Comparison of ENCODE assay signal across 23 cellular contexts in genomic region chr16:88519938-88520653, GRCh38.
"Had no signal": no experiment of that assay in that cellular context is flagged by ENCODE, and none has a peak within 500 bp of the region (broad histone marks: within the 10 kb centered on the region; RNA-seq: fewer than 3 reads in every experiment).

No MANE protein-coding gene starts in this region.

- DNase-seq: cortex of kidney; dorsolateral prefrontal cortex; effector CD8-positive, alpha-beta T cell; heart right ventricle; hypothalamus; kidney glomerular epithelial cell; mesendoderm; naive B cell; psoas muscle; retina; spleen; stimulated activated CD4-positive, alpha-beta T cell treated with anti-CD3 and anti-CD28 coated beads, Interleukin-15, amount 100 ng/mL, for 24 hours; stimulated activated CD4-positive, alpha-beta T cell treated with anti-CD3 and anti-CD28 coated beads, Interleukin-1b, Interleukin-23, amount 100 ng/mL, for 48 hours; stimulated activated CD4-positive, alpha-beta T cell treated with anti-CD3 and anti-CD28 coated beads, Interleukin-4, amount 100 ng/mL, for 24 hours; stomach; substantia nigra; upper lobe of left lung had no signal

- H3K27ac Mint-ChIP-seq: nephron; stimulated activated memory B cell treated with anti-CD40 and anti-IgM and Interleukin-4, amounts not matched to agents 10 μg/mL and 1 μg/mL and 100 μg/mL, for 72 hours had no signal

- H3K9ac ChIP-seq: parathyroid adenoma had no signal

- H3K27me3 Mint-ChIP-seq: stimulated activated memory B cell treated with anti-CD40 and anti-IgM and Interleukin-4, amounts not matched to agents 10 μg/mL and 1 μg/mL and 100 μg/mL, for 72 hours had no signal

- H3K36me3 ChIP-seq: heart right ventricle, thoracic aorta, upper lobe of left lung, vagina had no signal

- H3K9me3 Mint-ChIP-seq: nephron had no signal

- H2AFZ ChIP-seq: parathyroid adenoma had no signal

- H3K4me3 ChIP-seq: dorsolateral prefrontal cortex, heart right ventricle, psoas muscle, spleen, stomach, thoracic aorta, upper lobe of left lung, vagina had no signal

- H3K27me3 ChIP-seq: dorsolateral prefrontal cortex, vagina had no signal

- H3K27ac ChIP-seq: dorsolateral prefrontal cortex, heart right ventricle, parathyroid adenoma, psoas muscle, spleen, stomach, thoracic aorta, upper lobe of left lung, vagina had no signal

- H3K4me1 ChIP-seq: parathyroid adenoma had no signal

- H3K4me3 Mint-ChIP-seq: nephron; stimulated activated memory B cell treated with anti-CD40 and anti-IgM and Interleukin-4, amounts not matched to agents 10 μg/mL and 1 μg/mL and 100 μg/mL, for 72 hours had no signal

- ATAC-seq: heart right ventricle; psoas muscle; sciatic nerve; stimulated activated memory B cell treated with anti-CD40 and anti-IgM and Interleukin-4, amounts not matched to agents 10 μg/mL and 1 μg/mL and 100 μg/mL, for 72 hours had no signal

- H3K9me3 ChIP-seq: heart right ventricle, psoas muscle, spleen, stomach, thoracic aorta, upper lobe of left lung, vagina had no signal
